9 cellular contexts compared by ENCODE assay signal in genomic region chr11:88337342-88338222, GRCh38. TPM values are rescaled to one million over a fixed set of nuclear protein-coding genes. Genes with fewer than 3 reads are reported as not detected.
DNase-seq lines count a peak whose midpoint lies in the region; ATAC-seq and TF ChIP-seq lines count a peak whose summit lies in the region.
"Had no signal": no experiment of that assay in that cellular context is flagged by ENCODE, and none has a peak within 500 bp of the region (broad histone marks: within the 10 kb centered on the region; RNA-seq: fewer than 3 reads in every experiment).

CTSC (minus strand) TSS chr11:88337736; CDS start chr11:88337672, 64 bp downstream.

- peak; percentile 83 for ATAC-seq in GM19043 (IDR thresholded peaks at IDR 0.05; ENCODE audit: low read depth, unreplicated experiment)
- ATAC-seq in HG03342 (IDR thresholded peaks at IDR 0.05; ENCODE audit: unreplicated experiment) = peak; percentile 86
- ATAC-seq in left lobe of liver = peak; percentile 97

- no peak for TF ChIP-seq CTCF in coronary artery (IDR thresholded peaks at IDR 0.05)

- peak within 1 kb of the TSS; percentile 55 to 86 for H3K27ac ChIP-seq in coronary artery
- H3K27ac ChIP-seq: VCaP had no signal

- peak within 1 kb of the TSS; percentile 87 for H3K4me3 ChIP-seq in coronary artery

- DNase-seq in AG20443 (ENCODE audit: low spot score) = peak; percentile 94
- peak; percentile 93 for DNase-seq in NCI-H510A treated with DMSO at 0.1 percent for 48 hours (lab: John Stamatoyannopoulos, UW)
- peak; percentile 90 to 91 for DNase-seq in activated CD4-positive, alpha-beta T cell treated with anti-CD3 and anti-CD28 coated beads for 4 hours
- DNase-seq in coronary artery (ENCODE audit: low spot score) = peak; percentile 92
- DNase-seq in left lobe of liver (ENCODE audit: low spot score) = peak; percentile 93
- DNase-seq in stimulated activated CD4-positive, alpha-beta T cell treated with anti-CD3 and anti-CD28 coated beads, Interleukin-2, amount 100 ng/mL, for 4 hours (ENCODE audit: low read depth) = peak; percentile 84

RNA-seq across cellular contexts. Expression of gene CTSC, which starts in this region (rescaled TPM):
- 25.7 TPM for total RNA-seq in left lobe of liver

Comparison
In these comparisons a context has a peak if more than half of its experiments do, and no peak if none do; other contexts are left out.
1. Peak in every context shown above with its lines: DNase-seq, ATAC-seq, H3K4me3 ChIP-seq and H3K27ac ChIP-seq.